ENCODE assay signal across 11 cellular contexts in the genomic region with DNA sequence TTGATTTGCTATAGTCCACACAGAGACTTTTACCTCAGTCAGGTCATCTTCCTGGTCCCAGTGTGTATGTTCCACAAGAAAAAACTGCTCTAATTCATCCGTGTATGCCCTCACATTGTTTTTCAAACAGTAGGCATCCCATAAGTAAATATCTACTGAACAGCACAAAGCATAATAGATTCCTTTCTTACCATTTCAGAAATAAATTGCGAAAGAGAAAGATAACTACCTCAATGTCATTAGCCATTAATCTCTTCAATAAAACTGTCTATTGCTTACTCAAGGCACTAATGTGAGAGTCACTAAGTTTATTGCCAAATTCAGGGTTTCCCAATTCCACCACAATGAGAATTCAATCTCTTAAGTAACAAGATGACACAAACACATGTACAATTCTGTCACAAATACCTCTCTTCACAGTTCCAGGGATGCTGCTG. TPM values are rescaled to one million over a fixed set of nuclear protein-coding genes. Genes with fewer than 3 reads are reported as not detected.
DNase-seq lines count a peak whose midpoint lies in the region; ATAC-seq and TF ChIP-seq lines count a peak whose summit lies in the region.
"Had no signal": no experiment of that assay in that cellular context is flagged by ENCODE, and none has a peak within 500 bp of the region (broad histone marks: within the 10 kb centered on the region; RNA-seq: fewer than 3 reads in every experiment).

No MANE protein-coding gene starts in this region.

- no peak for TF ChIP-seq POLR2A in testis (IDR thresholded peaks at IDR 0.05)

- no peaks in the 10 kb centered on the region for H3K9me3 Mint-ChIP-seq in stimulated activated effector memory CD8-positive, alpha-beta T cell treated with anti-CD3 and anti-CD28 coated beads, Interleukin-12 subunit alpha, Interleukin-12 subunit beta, amount 100 ng/mL, for 72 hours

- peaks cover 36% of the 10 kb centered on the region for H3K4me1 Mint-ChIP-seq in stimulated activated effector memory CD8-positive, alpha-beta T cell treated with anti-CD3 and anti-CD28 coated beads, Interleukin-12 subunit alpha, Interleukin-12 subunit beta, amount 100 ng/mL, for 72 hours

- H3K36me3 ChIP-seq in osteoblast (ENCODE audit: insufficient read depth, low read length): peaks cover 28% of the 10 kb centered on the region
- no peaks in the 10 kb centered on the region for H3K36me3 ChIP-seq in testis (ENCODE audit: low read depth, missing control alignments)

- no peak for TF ChIP-seq CTCF in epithelial cell of esophagus (IDR thresholded peaks at IDR 0.05; ENCODE audit: insufficient read depth, low read depth, low read length, missing control alignments)
- TF ChIP-seq CTCF in osteoblast (IDR thresholded peaks at IDR 0.05; ENCODE audit: extremely low read depth, low read depth, low read length): no peak
- TF ChIP-seq CTCF in testis (IDR thresholded peaks at IDR 0.05): no peak

- 60 to 84% methylated on average over 2 of the region's 2 CpGs for WGBS in testis, 2 donors

- no peak overlapping the region for H3K27ac Mint-ChIP-seq in stimulated activated effector memory CD8-positive, alpha-beta T cell treated with anti-CD3 and anti-CD28 coated beads, Interleukin-12 subunit alpha, Interleukin-12 subunit beta, amount 100 ng/mL, for 72 hours
- H3K27ac Mint-ChIP-seq: activated CD4-positive, alpha-beta T cell treated with anti-CD3 and anti-CD28 coated beads, Interleukin-2, amount 10 ng/mL, durations not matched to agents 24 days and 14 days had no signal

- no peak overlapping the region for H3K4me3 ChIP-seq in epithelial cell of esophagus (ENCODE audit: low read length)
- H3K4me3 ChIP-seq in osteoblast (ENCODE audit: insufficient read depth, low read length): no peak overlapping the region
- H3K4me3 ChIP-seq in testis: no peak overlapping the region
- H3K4me3 ChIP-seq: lower lobe of right lung had no signal

- DNase-seq in EH (ENCODE audit: low read depth) (peak; percentile 60), NCI-H146 (lab: John Stamatoyannopoulos, UW) (peak; percentile 2), epithelial cell of esophagus (ENCODE audit: low read depth) (peak; percentile 86), osteoblast (ENCODE audit: insufficient read length, low spot score, missing footprints) (peak; percentile 3), pons (ENCODE audit: low spot score) (no peak), testis (no peak)
- DNase-seq in stimulated activated effector memory CD8-positive, alpha-beta T cell treated with anti-CD3 and anti-CD28 coated beads, Interleukin-12 subunit alpha, Interleukin-12 subunit beta, amount 100 ng/mL, for 72 hours (ENCODE audit: low spot score in 2 of 2): no peak
- DNase-seq in stimulated activated CD8-positive, alpha-beta memory T cell treated with anti-CD3 and anti-CD28 coated beads, Interleukin-4, amount 100 ng/mL, for 48 hours: no peak
- DNase-seq: activated CD4-positive, alpha-beta T cell treated with anti-CD3 and anti-CD28 coated beads, Interleukin-2, amount 10 ng/mL, durations not matched to agents 24 days and 14 days; erythroblast; lower lobe of right lung had no signal

- peaks cover 75% of the 10 kb centered on the region for H3K36me3 Mint-ChIP-seq in stimulated activated effector memory CD8-positive, alpha-beta T cell treated with anti-CD3 and anti-CD28 coated beads, Interleukin-12 subunit alpha, Interleukin-12 subunit beta, amount 100 ng/mL, for 72 hours

- peaks cover 74% of the 10 kb centered on the region for H3K79me2 ChIP-seq in osteoblast (ENCODE audit: insufficient read depth, low read length)

- intact Hi-C loops in testis (cut with DNase I; ENCODE audit: low total_unique reads): no loop called here

- H2AFZ ChIP-seq in osteoblast (ENCODE audit: low read length): no peak overlapping the region

- ATAC-seq in stimulated activated effector memory CD8-positive, alpha-beta T cell treated with anti-CD3 and anti-CD28 coated beads, Interleukin-12 subunit alpha, Interleukin-12 subunit beta, amount 100 ng/mL, for 72 hours: no peak

- H3K27ac ChIP-seq in osteoblast (ENCODE audit: low read depth, low read length) (peak overlapping the region; percentile 29), testis (no peak overlapping the region)
- H3K27ac ChIP-seq: lower lobe of right lung had no signal

- no peaks in the 10 kb centered on the region for H3K9me3 ChIP-seq in osteoblast (ENCODE audit: low read depth, low read length)
- H3K9me3 ChIP-seq in testis: no peaks in the 10 kb centered on the region
- H3K9me3 ChIP-seq: lower lobe of right lung had no signal

- H3K27me3 ChIP-seq in osteoblast (ENCODE audit: insufficient read depth, low read length) (no peaks in the 10 kb centered on the region), testis (no peaks in the 10 kb centered on the region)

- no peaks in the 10 kb centered on the region for H4K20me1 ChIP-seq in osteoblast (ENCODE audit: insufficient read depth, low read length)

- no peak overlapping the region for H3K4me3 Mint-ChIP-seq in stimulated activated effector memory CD8-positive, alpha-beta T cell treated with anti-CD3 and anti-CD28 coated beads, Interleukin-12 subunit alpha, Interleukin-12 subunit beta, amount 100 ng/mL, for 72 hours
- H3K4me3 Mint-ChIP-seq: activated CD4-positive, alpha-beta T cell treated with anti-CD3 and anti-CD28 coated beads, Interleukin-2, amount 10 ng/mL, durations not matched to agents 24 days and 14 days had no signal

- H3K4me2 ChIP-seq in osteoblast (ENCODE audit: insufficient read depth, low read length): no peak overlapping the region

- peaks cover 2% of the 10 kb centered on the region for H3K4me1 ChIP-seq in osteoblast (ENCODE audit: insufficient read depth, low read length)
- H3K4me1 ChIP-seq in testis: no peaks in the 10 kb centered on the region

RNA-seq across cellular contexts. Expression of a gene that starts 9.6 kb away (rescaled TPM):
- 36.9 and 41.0 TPM in 2 replicates for total RNA-seq in osteoblast
- total RNA-seq in testis: 10 to 100 TPM; 52.9 to 58.7 TPM
- polyA plus RNA-seq in testis (ENCODE audit: insufficient read depth, low read depth, low replicate concordance): 46.5 TPM

RNA-seq across cellular contexts. Expression of a gene that starts 59.1 kb away (rescaled TPM):
- total RNA-seq in osteoblast (32.6 and 34.2 TPM in 2 replicates), testis (10 to 100 TPM; 39.0 to 45.0 TPM)
- 26.4 TPM for polyA plus RNA-seq in testis (ENCODE audit: insufficient read depth, low read depth, low replicate concordance)

Comparison
In these comparisons a context has a peak if more than half of its experiments do, and no peak if none do; other contexts are left out.
1. DNase-seq: peak in EH (single experiment), NCI-H146 (single experiment), epithelial cell of esophagus (single experiment) and osteoblast (single experiment); none in stimulated activated effector memory CD8-positive, alpha-beta T cell treated with anti-CD3 and anti-CD28 coated beads, Interleukin-12 subunit alpha, Interleukin-12 subunit beta, amount 100 ng/mL, for 72 hours (0 of 2), stimulated activated CD8-positive, alpha-beta memory T cell treated with anti-CD3 and anti-CD28 coated beads, Interleukin-4, amount 100 ng/mL, for 48 hours (single experiment), pons (single experiment) and testis (single experiment).